10 cellular contexts compared by ENCODE assay signal in the genomic region with DNA sequence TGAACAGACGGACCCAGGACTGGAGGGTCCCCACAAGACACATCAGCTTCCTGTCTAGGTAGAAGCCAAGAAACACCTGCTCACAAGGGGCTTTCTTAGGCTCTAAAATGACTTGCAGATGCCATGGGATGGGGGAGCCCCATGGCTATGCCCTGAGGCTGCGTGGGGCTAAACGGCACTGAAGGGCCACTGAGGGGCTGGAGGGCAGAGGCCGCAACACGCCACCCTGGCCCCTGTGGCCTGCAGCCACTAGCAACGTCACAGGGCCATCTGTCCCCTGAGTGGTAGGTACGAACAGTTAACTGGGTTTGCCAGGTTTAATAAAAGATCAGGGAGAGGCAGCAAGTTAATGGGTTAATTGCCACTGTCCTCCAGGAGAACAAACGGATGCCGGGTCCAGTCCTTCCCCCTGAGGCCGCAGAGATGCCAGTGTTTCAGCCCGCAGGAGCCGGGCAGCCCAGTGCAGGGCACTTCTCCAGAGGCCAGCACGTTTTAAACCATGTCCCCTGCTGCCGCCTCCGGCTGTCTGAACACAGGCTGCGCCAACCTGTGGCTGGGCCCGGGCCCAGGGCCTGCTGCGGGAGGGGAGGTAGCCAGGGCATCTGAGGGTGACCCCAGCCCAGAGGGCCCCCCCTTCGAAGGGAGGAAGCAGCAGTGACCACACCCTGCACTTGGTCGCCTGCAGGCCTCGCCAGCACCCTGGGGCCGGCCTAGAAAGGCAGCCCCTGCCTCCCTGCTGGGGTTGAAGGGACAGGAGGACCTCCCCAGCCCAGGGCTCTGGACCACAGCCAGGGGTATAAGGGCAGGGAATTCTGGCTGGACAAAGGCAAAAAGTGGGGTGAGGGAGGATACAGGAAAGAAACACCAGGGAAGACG.
DNase-seq lines count a peak whose midpoint lies in the region; ATAC-seq and TF ChIP-seq lines count a peak whose summit lies in the region.
"Had no signal": no experiment of that assay in that cellular context is flagged by ENCODE, and none has a peak within 500 bp of the region (broad histone marks: within the 10 kb centered on the region; RNA-seq: fewer than 3 reads in every experiment).

No MANE protein-coding gene starts in this region.

- H3K9ac ChIP-seq in SK-N-SH, result no peak overlapping the region

- no TSS peak for BruUV-seq in OCI-LY7 (replicated peaks; lab: Mats Ljungman, UMichigan)

- H3K27me3 Mint-ChIP-seq in neural crest cell (ENCODE audit: low read depth), result peaks cover 4% of the 10 kb centered on the region
- H3K27me3 Mint-ChIP-seq: stimulated activated memory B cell treated with anti-CD40 and anti-IgM and Interleukin-4, amounts not matched to agents 10 μg/mL and 1 μg/mL and 100 μg/mL, for 72 hours had no signal

- TF ChIP-seq EP300 in SK-N-SH (IDR thresholded peaks at IDR 0.05; ENCODE audit: borderline replicate concordance in 1 of 2, low read depth in 1 of 2, low read length in 1 of 2), result peak in 1 of 2 experiments; percentile 42; a peak in 2 of 4 replicates

- peaks cover 12% of the 10 kb centered on the region for H3K36me3 Mint-ChIP-seq in neural crest cell (ENCODE audit: low read depth)

- ATAC-seq in Right ventricle myocardium inferior (peak; percentile 73), aorta (ENCODE audit: low FRiP score) (peak; percentile 58), HG03439 (IDR thresholded peaks at IDR 0.05; ENCODE audit: unreplicated experiment) (no peak)
- ATAC-seq: stimulated activated memory B cell treated with anti-CD40 and anti-IgM and Interleukin-4, amounts not matched to agents 10 μg/mL and 1 μg/mL and 100 μg/mL, for 72 hours had no signal

- H3K9me3 ChIP-seq in SK-N-SH, result no peaks in the 10 kb centered on the region
- no peaks in the 10 kb centered on the region for H3K9me3 ChIP-seq in aorta (ENCODE audit: control insufficient read depth, low read length)
- no peaks in the 10 kb centered on the region for H3K9me3 ChIP-seq in OCI-LY7 (ENCODE audit: low read length)

- peak overlapping the region; percentile 93 for H3K27ac Mint-ChIP-seq in neural crest cell (ENCODE audit: unreplicated experiment)
- H3K27ac Mint-ChIP-seq: stimulated activated memory B cell treated with anti-CD40 and anti-IgM and Interleukin-4, amounts not matched to agents 10 μg/mL and 1 μg/mL and 100 μg/mL, for 72 hours; T-helper 2 cell treated with Interferon-gamma antibody and Interleukin-4, amounts not matched to agents 5 μg/mL and 100 μg/mL, for 36 hours had no signal

- peaks cover 4% of the 10 kb centered on the region; the same call in 1 of the 2 replicates for H3K79me2 ChIP-seq in SK-N-SH (ENCODE audit: insufficient read depth)
- no peaks in the 10 kb centered on the region for H3K79me2 ChIP-seq in OCI-LY7 (ENCODE audit: insufficient read depth, low read depth, low read length)

- peaks cover 83% of the 10 kb centered on the region for H3K4me1 Mint-ChIP-seq in neural crest cell
- H3K4me1 Mint-ChIP-seq: stimulated activated memory B cell treated with anti-CD40 and anti-IgM and Interleukin-4, amounts not matched to agents 10 μg/mL and 1 μg/mL and 100 μg/mL, for 72 hours had no signal

- H3K9me2 ChIP-seq in SK-N-SH (no peaks in the 10 kb centered on the region), OCI-LY7 (ENCODE audit: insufficient read depth, low read length) (no peaks in the 10 kb centered on the region)

- peaks cover 11 to 80% of the 10 kb centered on the region in 2 experiments; a peak in 3 of 4 replicates for H3K4me1 ChIP-seq in SK-N-SH (ENCODE audit: control insufficient read depth in 1 of 2, insufficient read depth in 2 of 2, low read depth in 1 of 2, low read length in 1 of 2)
- peaks cover 0 to 9% of the 10 kb centered on the region in 2 donors for H3K4me1 ChIP-seq in aorta (ENCODE audit: control insufficient read depth in 1 of 2, insufficient read depth in 2 of 2, low read length in 2 of 2)
- H3K4me1 ChIP-seq in OCI-LY7 (ENCODE audit: insufficient read depth, low read length, poor library complexity, severe bottlenecking), result no peaks in the 10 kb centered on the region

- H4K20me1 ChIP-seq in SK-N-SH (ENCODE audit: insufficient read depth) (0 out of 2 replicates have a peak, but pooled peaks cover 5% of the 10 kb centered on the region), OCI-LY7 (ENCODE audit: insufficient read depth, low read length) (no peaks in the 10 kb centered on the region)

- TF ChIP-seq CTCF in SK-N-SH (IDR thresholded peaks at IDR 0.05) (no peak), neural crest cell (conservative IDR thresholded peaks at IDR 0.05) (no peak), OCI-LY7 (conservative IDR thresholded peaks at IDR 0.05; ENCODE audit: low read length) (no peak)

- H3K27ac ChIP-seq in SK-N-SH (ENCODE audit: low read depth in 2 of 2, low read length in 1 of 2), result peak overlapping the region in 1 of 2 experiments; percentile 91; a peak in 2 of 4 replicates
- H3K27ac ChIP-seq in aorta (ENCODE audit: low read depth in 1 of 2, low read length in 2 of 2), result peak overlapping the region; percentile 62 to 75
- no peak overlapping the region for H3K27ac ChIP-seq in OCI-LY7 (ENCODE audit: low read depth, low read length, poor library complexity, severe bottlenecking)

- no peak overlapping the region for H3K4me2 ChIP-seq in SK-N-SH
- no peak overlapping the region for H3K4me2 ChIP-seq in OCI-LY7 (ENCODE audit: low read length)

- H2AFZ ChIP-seq in SK-N-SH (ENCODE audit: low read depth), result no peak overlapping the region
- H2AFZ ChIP-seq in OCI-LY7 (ENCODE audit: low read length), result no peak overlapping the region

- peaks cover 10 to 46% of the 10 kb centered on the region in 2 experiments for H3K36me3 ChIP-seq in SK-N-SH (replicated peaks in 1 of 2; ENCODE audit: control insufficient read depth in 1 of 2, insufficient read depth in 2 of 2, low read length in 1 of 2)
- peaks cover 0 to 3% of the 10 kb centered on the region in 2 donors for H3K36me3 ChIP-seq in aorta (ENCODE audit: control insufficient read depth in 1 of 2, insufficient read depth in 2 of 2, low read length in 1 of 2)
- no peaks in the 10 kb centered on the region for H3K36me3 ChIP-seq in OCI-LY7 (ENCODE audit: insufficient read depth, low read length)

- intact Hi-C loops in Right ventricle myocardium inferior (cut with DNase I) (loop anchor here (5.0 kb wide), 1 partner anchor 83 kb away; no protein-coding TSS in a partner anchor), aorta (cut with DNase I) (loop anchor here in 1 of 2 donors (10.0 kb wide), 1 partner anchor 305 kb away; no protein-coding TSS in a partner anchor), OCI-LY7 (cut with micrococcal nuclease; ENCODE audit: unreplicated experiment) (no loop called here)

- WGBS in SK-N-SH (ENCODE audit: low lambda C conversion rate), result 68% methylated on average over 16 of the region's 23 CpGs
- 9 to 12% methylated on average over 23 of the region's 23 CpGs for WGBS in aorta, 2 donors

- CTCF ChIA-PET in SK-N-SH (lab: Yijun Ruan, JAX), result interaction anchor here (0.7 to 8.9 kb wide), 5 partner anchors 10 to 307 kb away, joined by 3 to 53 read pairs (median 4); no protein-coding TSS in a partner anchor
- CTCF ChIA-PET in OCI-LY7 (lab: Charles Lee; ENCODE audit: unreplicated experiment), result no interaction called here

- H3F3A ChIP-seq in SK-N-SH (replicated peaks; ENCODE audit: insufficient read depth), result no peaks in the 10 kb centered on the region

- peak; percentile 82 for DNase-seq in SK-N-SH
- no peak for DNase-seq in Right ventricle myocardium inferior (ENCODE audit: missing footprints)
- DNase-seq in neural crest cell (ENCODE audit: low read depth, low spot score), result no peak
- peak; percentile 76 to 82 for DNase-seq in aorta
- DNase-seq in DMS 273 treated with DMSO at 0.1 percent for 48 hours (lab: John Stamatoyannopoulos, UW), result no peak
- no peak for DNase-seq in OCI-LY7 (ENCODE audit: low spot score)
- DNase-seq: NCI-H446 treated with DMSO at 0.1 percent for 48 hours had no signal

- no peak overlapping the region for H3K4me3 ChIP-seq in SK-N-SH (ENCODE audit: low read depth in 2 of 2, low read length in 1 of 2)
- no peak overlapping the region for H3K4me3 ChIP-seq in aorta (ENCODE audit: low read length in 2 of 2)
- H3K4me3 ChIP-seq in OCI-LY7 (ENCODE audit: low read depth, low read length, poor library complexity, severe bottlenecking), result no peak overlapping the region

- POLR2A ChIA-PET in SK-N-SH (lab: Yijun Ruan, JAX) (interaction anchor here (0.6 to 0.7 kb wide), 2 partner anchors 12 to 66 kb away, joined by 3 to 4 read pairs; no protein-coding TSS in a partner anchor), OCI-LY7 (lab: Charles Lee) (no interaction called here)

- H3K4me3 Mint-ChIP-seq in neural crest cell, result peak overlapping the region; percentile 49
- H3K4me3 Mint-ChIP-seq: stimulated activated memory B cell treated with anti-CD40 and anti-IgM and Interleukin-4, amounts not matched to agents 10 μg/mL and 1 μg/mL and 100 μg/mL, for 72 hours; T-helper 2 cell treated with Interferon-gamma antibody and Interleukin-4, amounts not matched to agents 5 μg/mL and 100 μg/mL, for 36 hours had no signal

- no peaks in the 10 kb centered on the region for H3K9me3 Mint-ChIP-seq in neural crest cell
- H3K9me3 Mint-ChIP-seq: stimulated activated memory B cell treated with anti-CD40 and anti-IgM and Interleukin-4, amounts not matched to agents 10 μg/mL and 1 μg/mL and 100 μg/mL, for 72 hours; T-helper 2 cell treated with Interferon-gamma antibody and Interleukin-4, amounts not matched to agents 5 μg/mL and 100 μg/mL, for 36 hours had no signal

- H3K27me3 ChIP-seq in SK-N-SH (ENCODE audit: insufficient read depth) (no peaks in the 10 kb centered on the region), aorta (ENCODE audit: control insufficient read depth in 1 of 2, insufficient read depth in 2 of 2, low read length in 1 of 2) (no peaks in the 10 kb centered on the region)

- TF ChIP-seq RAD21 in SK-N-SH (IDR thresholded peaks at IDR 0.05; ENCODE audit: low read length), result 0 out of 2 replicates have a peak, but pooled peaks have one; percentile 17

TF ChIP-seq in SK-N-SH, 30 proteins besides CTCF, POLR2A, EP300 and RAD21 (continues in another document):
- TF ChIP-seq MEF2A (IDR thresholded peaks at IDR 0.05; ENCODE audit: borderline replicate concordance, low read depth), result no peak
- TF ChIP-seq RCOR1 (IDR thresholded peaks at IDR 0.05; ENCODE audit: low read length), result peak; percentile 33; the same call in 1 of the 2 replicates
- no peak for TF ChIP-seq SIN3A (IDR thresholded peaks at IDR 0.05; ENCODE audit: borderline replicate concordance, low read depth, low read length)

Comparison
In these comparisons a context has a peak if more than half of its experiments do, and no peak if none do; other contexts are left out.
1. DNase-seq: peak in SK-N-SH (single experiment) and aorta (2 of 2); none in Right ventricle myocardium inferior (single experiment), neural crest cell (single experiment), DMS 273 treated with DMSO at 0.1 percent for 48 hours (single experiment) and OCI-LY7 (single experiment).